In the genomic region with DNA sequence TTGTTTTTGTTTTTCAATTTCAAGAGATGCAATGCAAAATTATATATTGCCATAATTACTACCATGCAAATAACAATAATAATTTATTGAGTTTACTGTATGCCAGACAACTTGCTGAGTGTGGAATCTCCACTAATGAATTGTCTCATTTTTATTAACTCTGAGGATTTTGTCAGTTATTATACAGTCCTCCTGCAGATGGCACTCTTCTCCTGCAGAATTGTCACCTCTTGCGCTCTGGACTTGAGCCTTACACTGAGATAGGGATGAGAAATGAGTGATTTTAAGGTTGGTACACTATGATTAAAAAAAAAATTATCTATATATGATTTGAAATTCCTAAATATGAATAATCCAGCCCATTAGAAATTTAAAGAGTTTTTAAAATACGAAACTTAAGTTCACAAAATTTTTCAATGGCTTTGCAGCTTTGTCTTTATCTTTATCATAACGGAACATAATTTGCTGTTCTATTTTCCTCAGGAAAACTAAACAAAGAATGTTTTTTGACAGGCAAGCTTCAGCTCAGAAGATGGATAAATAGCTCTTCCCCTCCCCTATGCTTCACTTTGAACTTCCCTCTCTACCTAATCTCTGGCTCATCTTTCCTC, we compare ENCODE assay signal across 8 cellular contexts. TPM values are rescaled to one million over a fixed set of nuclear protein-coding genes. Genes with fewer than 3 reads are reported as not detected.
A peak's percentile ranks its signal among the peaks of the same experiment; 100 is the strongest.
DNase-seq lines count a peak whose midpoint lies in the region; ATAC-seq and TF ChIP-seq lines count a peak whose summit lies in the region.

No MANE protein-coding gene starts in this region.

- no peaks in the 10 kb centered on the region for H3K27me3 ChIP-seq in neural progenitor cell

- H2AFZ ChIP-seq in neural progenitor cell (replicated peaks) = no peak overlapping the region

- no peak overlapping the region for H3K4me2 ChIP-seq in neural progenitor cell

- no peaks in the 10 kb centered on the region for H3K36me3 ChIP-seq in neural progenitor cell

- no peaks in the 10 kb centered on the region for H3K4me1 ChIP-seq in neural progenitor cell

- no peaks in the 10 kb centered on the region for H3F3A ChIP-seq in neural progenitor cell (ENCODE audit: low read depth)

- H3K4me3 Mint-ChIP-seq in neural progenitor cell = no peak overlapping the region

- peak; percentile 48 for TF ChIP-seq CTCF in GM12865 (IDR thresholded peaks at IDR 0.05; ENCODE audit: insufficient read depth, low read depth, low read length, missing control alignments)
- peak; percentile 36; the same call in 1 of the 2 replicates for TF ChIP-seq CTCF in WI38 (IDR thresholded peaks at IDR 0.05; ENCODE audit: low read depth, low read length)
- peak; percentile 82 for TF ChIP-seq CTCF in neural progenitor cell (IDR thresholded peaks at IDR 0.05)

- no peak overlapping the region for H3K27ac Mint-ChIP-seq in neural progenitor cell

- H3K79me2 ChIP-seq in neural progenitor cell (ENCODE audit: low read depth) = no peaks in the 10 kb centered on the region

- peaks cover 2% of the 10 kb centered on the region for H3K9me3 Mint-ChIP-seq in neural progenitor cell

- no peaks in the 10 kb centered on the region for H3K36me3 Mint-ChIP-seq in neural progenitor cell

- H3K27me3 Mint-ChIP-seq in neural progenitor cell (ENCODE audit: insufficient read depth, low read depth) = peaks cover 2% of the 10 kb centered on the region

- no peaks in the 10 kb centered on the region for H3K9me3 ChIP-seq in neural progenitor cell (ENCODE audit: low read depth)

- H3K27ac ChIP-seq in neural progenitor cell = no peak overlapping the region

- peak; percentile 62 for DNase-seq in AG08395 (ENCODE audit: low spot score)
- DNase-seq in GM12865 (ENCODE audit: low read depth) = peak; percentile 53
- peak; percentile 51 for DNase-seq in NCI-H1105 treated with DMSO at 0.1 percent for 48 hours (lab: John Stamatoyannopoulos, UW)
- peak; percentile 39 for DNase-seq in fibroblast of gingiva (ENCODE audit: low read depth)
- peak; percentile 47 for DNase-seq in neural progenitor cell (ENCODE audit: low spot score)
- DNase-seq in NK-92 treated with Interleukin-12 subunit alpha and Interleukin-12 subunit beta, amount 100 ng/mL, for 24 hours (lab: John Stamatoyannopoulos, UW) = no peak

- H3K4me3 ChIP-seq in GM12865 (ENCODE audit: low read depth, low read length) (no peak overlapping the region), WI38 (ENCODE audit: low read depth, low read length) (no peak overlapping the region), neural progenitor cell (no peak overlapping the region)

- peaks cover 2% of the 10 kb centered on the region for H3K4me1 Mint-ChIP-seq in neural progenitor cell

- H4K20me1 ChIP-seq in neural progenitor cell (ENCODE audit: low read depth) = no peaks in the 10 kb centered on the region

- no peak overlapping the region for H3K9ac ChIP-seq in neural progenitor cell

- peak; percentile 70 for ATAC-seq in HG02610 (IDR thresholded peaks at IDR 0.05; ENCODE audit: unreplicated experiment)

RNA-seq across cellular contexts. Expression of gene PAQR3, which starts 12.7 kb away (rescaled TPM):
- 59.4 and 80.8 TPM in 2 replicates for total RNA-seq in neural progenitor cell (ENCODE audit: low replicate concordance)
